In the genomic region with DNA sequence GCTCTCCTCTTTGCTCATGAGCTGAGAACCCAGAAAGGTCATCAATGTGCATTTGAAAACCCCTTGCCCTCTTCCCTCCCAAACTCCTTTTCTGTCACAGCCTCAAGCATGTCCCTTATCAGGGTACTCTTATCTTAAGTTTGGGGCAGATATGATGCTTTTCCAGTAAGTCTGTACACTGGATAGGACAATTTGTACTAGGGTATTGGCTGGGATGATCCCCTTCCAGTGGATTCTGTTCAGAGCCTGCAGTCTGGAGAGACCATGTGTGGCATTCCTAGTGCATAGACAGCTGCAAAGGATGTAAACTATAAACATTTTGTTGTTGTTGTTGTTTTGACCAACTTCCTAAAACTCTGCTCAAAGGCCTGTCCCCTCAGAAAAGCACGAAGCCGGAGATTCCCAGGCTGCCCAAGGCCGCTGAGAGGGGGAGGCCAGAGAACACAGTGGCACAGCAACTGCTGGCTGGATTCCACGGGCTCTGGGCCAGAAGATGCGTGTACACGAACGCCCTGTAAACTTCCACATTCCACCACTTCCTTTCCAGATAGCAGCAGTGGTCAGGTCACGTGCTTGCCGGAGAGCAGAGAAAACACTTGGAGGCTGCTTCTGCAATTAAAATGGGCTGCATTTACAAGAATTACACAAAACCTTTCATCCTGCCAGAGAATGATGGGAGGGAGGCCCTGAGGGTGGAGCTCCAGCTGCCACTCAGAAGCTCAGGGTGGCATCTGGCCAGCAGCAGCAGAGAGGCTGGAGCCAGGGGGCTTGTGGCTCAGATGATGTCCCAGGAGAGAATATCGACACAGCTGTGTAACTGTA, we compare ENCODE assay signal across 1 cellular context.
TF ChIP-seq lines count a peak whose summit lies in the region.

No MANE protein-coding gene starts in this region.

TF ChIP-seq in HEK293, 187 proteins besides CTCF, POLR2A, EP300 and RAD21 (continued from another document and continues in another):
- TF ChIP-seq, protein P1, sequence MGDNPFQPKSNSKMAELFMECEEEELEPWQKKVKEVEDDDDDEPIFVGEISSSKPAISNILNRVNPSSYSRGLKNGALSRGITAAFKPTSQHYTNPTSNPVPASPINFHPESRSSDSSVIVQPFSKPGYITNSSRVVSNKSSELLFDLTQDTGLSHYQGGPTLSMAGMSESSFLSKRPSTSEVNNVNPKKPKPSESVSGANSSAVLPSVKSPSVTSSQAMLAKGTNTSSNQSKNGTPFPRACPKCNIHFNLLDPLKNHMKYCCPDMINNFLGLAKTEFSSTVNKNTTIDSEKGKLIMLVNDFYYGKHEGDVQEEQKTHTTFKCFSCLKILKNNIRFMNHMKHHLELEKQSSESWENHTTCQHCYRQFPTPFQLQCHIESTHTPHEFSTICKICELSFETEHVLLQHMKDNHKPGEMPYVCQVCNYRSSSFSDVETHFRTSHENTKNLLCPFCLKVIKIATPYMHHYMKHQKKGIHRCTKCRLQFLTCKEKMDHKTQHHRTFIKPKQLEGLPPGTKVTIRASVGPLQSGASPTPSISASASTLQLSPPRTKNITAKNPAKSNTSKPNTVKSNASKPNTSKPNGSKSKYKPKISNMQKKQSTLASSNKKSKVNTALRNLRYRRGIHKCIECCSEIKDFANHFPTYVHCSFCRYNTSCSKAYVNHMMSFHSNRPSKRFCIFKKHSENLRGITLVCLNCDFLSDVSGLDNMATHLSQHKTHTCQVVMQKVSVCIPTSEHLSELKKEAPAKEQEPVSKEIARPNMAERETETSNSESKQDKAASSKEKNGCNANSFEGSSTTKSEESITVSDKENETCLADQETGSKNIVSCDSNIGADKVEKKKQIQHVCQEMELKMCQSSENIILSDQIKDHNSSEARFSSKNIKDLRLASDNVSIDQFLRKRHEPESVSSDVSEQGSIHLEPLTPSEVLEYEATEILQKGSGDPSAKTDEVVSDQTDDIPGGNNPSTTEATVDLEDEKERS (tag by site-specific recombination; IDR thresholded peaks at IDR 0.05): no peak
- no peak for TF ChIP-seq SP3 (tag by site-specific recombination; IDR thresholded peaks at IDR 0.05)
- peak; percentile 78; the same call in 1 of the 2 replicates for TF ChIP-seq ZNF24 (tag by site-specific recombination; IDR thresholded peaks at IDR 0.05)
- TF ChIP-seq ZNF423 (tag by site-specific recombination; IDR thresholded peaks at IDR 0.05): no peak
- no peak for TF ChIP-seq PRDM1 (tag by site-specific recombination; IDR thresholded peaks at IDR 0.05)
- no peak for TF ChIP-seq ZNF555 (tag by site-specific recombination; conservative IDR thresholded peaks at IDR 0.05)
- peak; percentile 65 for TF ChIP-seq KLF16 (tag by site-specific recombination; IDR thresholded peaks at IDR 0.05)
- TF ChIP-seq, protein P2, sequence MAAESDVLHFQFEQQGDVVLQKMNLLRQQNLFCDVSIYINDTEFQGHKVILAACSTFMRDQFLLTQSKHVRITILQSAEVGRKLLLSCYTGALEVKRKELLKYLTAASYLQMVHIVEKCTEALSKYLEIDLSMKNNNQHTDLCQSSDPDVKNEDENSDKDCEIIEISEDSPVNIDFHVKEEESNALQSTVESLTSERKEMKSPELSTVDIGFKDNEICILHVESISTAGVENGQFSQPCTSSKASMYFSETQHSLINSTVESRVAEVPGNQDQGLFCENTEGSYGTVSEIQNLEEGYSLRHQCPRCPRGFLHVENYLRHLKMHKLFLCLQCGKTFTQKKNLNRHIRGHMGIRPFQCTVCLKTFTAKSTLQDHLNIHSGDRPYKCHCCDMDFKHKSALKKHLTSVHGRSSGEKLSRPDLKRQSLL (tag by site-specific recombination; IDR thresholded peaks at IDR 0.05): no peak
- TF ChIP-seq ZNF610 (tag by site-specific recombination; IDR thresholded peaks at IDR 0.05; ENCODE audit: borderline replicate concordance): peak; percentile 50; the same call in 1 of the 2 replicates
- TF ChIP-seq ZNF549 (tag by site-specific recombination; IDR thresholded peaks at IDR 0.05): no peak
- 0 out of 2 replicates have a peak, but pooled peaks have one; percentile 35 for TF ChIP-seq KLF8 (tag by site-specific recombination; IDR thresholded peaks at IDR 0.05)
- TF ChIP-seq ZNF777 (tag by site-specific recombination; IDR thresholded peaks at IDR 0.05; ENCODE audit: borderline replicate concordance): no peak
- TF ChIP-seq, protein P3, sequence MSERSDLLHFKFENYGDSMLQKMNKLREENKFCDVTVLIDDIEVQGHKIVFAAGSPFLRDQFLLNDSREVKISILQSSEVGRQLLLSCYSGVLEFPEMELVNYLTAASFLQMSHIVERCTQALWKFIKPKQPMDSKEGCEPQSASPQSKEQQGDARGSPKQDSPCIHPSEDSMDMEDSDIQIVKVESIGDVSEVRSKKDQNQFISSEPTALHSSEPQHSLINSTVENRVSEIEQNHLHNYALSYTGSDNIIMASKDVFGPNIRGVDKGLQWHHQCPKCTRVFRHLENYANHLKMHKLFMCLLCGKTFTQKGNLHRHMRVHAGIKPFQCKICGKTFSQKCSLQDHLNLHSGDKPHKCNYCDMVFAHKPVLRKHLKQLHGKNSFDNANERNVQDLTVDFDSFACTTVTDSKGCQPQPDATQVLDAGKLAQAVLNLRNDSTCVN (tag by site-specific recombination; optimal IDR thresholded peaks at IDR 0.05): no peak
- TF ChIP-seq OSR2 (tag by site-specific recombination; IDR thresholded peaks at IDR 0.05): peak; percentile 96
- no peak for TF ChIP-seq ZNF223 (tag by site-specific recombination; IDR thresholded peaks at IDR 0.05)
- TF ChIP-seq ZNF501 (tag by site-specific recombination; IDR thresholded peaks at IDR 0.05): no peak
- TF ChIP-seq ZNF391 (tag by site-specific recombination; IDR thresholded peaks at IDR 0.05; ENCODE audit: borderline replicate concordance, low read depth): 0 out of 2 replicates have a peak, but pooled peaks have one; percentile 19
- TF ChIP-seq ZNF184 (tag by site-specific recombination; IDR thresholded peaks at IDR 0.05): no peak
- TF ChIP-seq YY1 (tag by site-specific recombination; IDR thresholded peaks at IDR 0.05): no peak
- peak; percentile 94 for TF ChIP-seq ZBTB17 (tag by site-specific recombination; IDR thresholded peaks at IDR 0.05)
- peak; percentile 74 for TF ChIP-seq ZNF629 (tag by site-specific recombination; IDR thresholded peaks at IDR 0.05)
- no peak for TF ChIP-seq ZNF335 (tag by site-specific recombination; conservative IDR thresholded peaks at IDR 0.05)
- TF ChIP-seq EGR2 (tag by site-specific recombination; IDR thresholded peaks at IDR 0.05; ENCODE audit: low read depth): no peak
- peak; percentile 76; the same call in 1 of the 2 replicates for TF ChIP-seq ZNF558 (tag by site-specific recombination; IDR thresholded peaks at IDR 0.05)
- peak; percentile 61 for TF ChIP-seq WT1 (tag by site-specific recombination; IDR thresholded peaks at IDR 0.05)
- TF ChIP-seq, protein P4, sequence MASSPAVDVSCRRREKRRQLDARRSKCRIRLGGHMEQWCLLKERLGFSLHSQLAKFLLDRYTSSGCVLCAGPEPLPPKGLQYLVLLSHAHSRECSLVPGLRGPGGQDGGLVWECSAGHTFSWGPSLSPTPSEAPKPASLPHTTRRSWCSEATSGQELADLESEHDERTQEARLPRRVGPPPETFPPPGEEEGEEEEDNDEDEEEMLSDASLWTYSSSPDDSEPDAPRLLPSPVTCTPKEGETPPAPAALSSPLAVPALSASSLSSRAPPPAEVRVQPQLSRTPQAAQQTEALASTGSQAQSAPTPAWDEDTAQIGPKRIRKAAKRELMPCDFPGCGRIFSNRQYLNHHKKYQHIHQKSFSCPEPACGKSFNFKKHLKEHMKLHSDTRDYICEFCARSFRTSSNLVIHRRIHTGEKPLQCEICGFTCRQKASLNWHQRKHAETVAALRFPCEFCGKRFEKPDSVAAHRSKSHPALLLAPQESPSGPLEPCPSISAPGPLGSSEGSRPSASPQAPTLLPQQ (tag by site-specific recombination; IDR thresholded peaks at IDR 0.05): peak; percentile 74
- TF ChIP-seq, protein P5, sequence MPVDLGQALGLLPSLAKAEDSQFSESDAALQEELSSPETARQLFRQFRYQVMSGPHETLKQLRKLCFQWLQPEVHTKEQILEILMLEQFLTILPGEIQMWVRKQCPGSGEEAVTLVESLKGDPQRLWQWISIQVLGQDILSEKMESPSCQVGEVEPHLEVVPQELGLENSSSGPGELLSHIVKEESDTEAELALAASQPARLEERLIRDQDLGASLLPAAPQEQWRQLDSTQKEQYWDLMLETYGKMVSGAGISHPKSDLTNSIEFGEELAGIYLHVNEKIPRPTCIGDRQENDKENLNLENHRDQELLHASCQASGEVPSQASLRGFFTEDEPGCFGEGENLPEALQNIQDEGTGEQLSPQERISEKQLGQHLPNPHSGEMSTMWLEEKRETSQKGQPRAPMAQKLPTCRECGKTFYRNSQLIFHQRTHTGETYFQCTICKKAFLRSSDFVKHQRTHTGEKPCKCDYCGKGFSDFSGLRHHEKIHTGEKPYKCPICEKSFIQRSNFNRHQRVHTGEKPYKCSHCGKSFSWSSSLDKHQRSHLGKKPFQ (tag by site-specific recombination; IDR thresholded peaks at IDR 0.05): no peak
- TF ChIP-seq SP2 (tag by site-specific recombination; IDR thresholded peaks at IDR 0.05): peak; percentile 52
- TF ChIP-seq GLIS2 (tag by site-specific recombination; IDR thresholded peaks at IDR 0.05): no peak
- TF ChIP-seq, protein P6, sequence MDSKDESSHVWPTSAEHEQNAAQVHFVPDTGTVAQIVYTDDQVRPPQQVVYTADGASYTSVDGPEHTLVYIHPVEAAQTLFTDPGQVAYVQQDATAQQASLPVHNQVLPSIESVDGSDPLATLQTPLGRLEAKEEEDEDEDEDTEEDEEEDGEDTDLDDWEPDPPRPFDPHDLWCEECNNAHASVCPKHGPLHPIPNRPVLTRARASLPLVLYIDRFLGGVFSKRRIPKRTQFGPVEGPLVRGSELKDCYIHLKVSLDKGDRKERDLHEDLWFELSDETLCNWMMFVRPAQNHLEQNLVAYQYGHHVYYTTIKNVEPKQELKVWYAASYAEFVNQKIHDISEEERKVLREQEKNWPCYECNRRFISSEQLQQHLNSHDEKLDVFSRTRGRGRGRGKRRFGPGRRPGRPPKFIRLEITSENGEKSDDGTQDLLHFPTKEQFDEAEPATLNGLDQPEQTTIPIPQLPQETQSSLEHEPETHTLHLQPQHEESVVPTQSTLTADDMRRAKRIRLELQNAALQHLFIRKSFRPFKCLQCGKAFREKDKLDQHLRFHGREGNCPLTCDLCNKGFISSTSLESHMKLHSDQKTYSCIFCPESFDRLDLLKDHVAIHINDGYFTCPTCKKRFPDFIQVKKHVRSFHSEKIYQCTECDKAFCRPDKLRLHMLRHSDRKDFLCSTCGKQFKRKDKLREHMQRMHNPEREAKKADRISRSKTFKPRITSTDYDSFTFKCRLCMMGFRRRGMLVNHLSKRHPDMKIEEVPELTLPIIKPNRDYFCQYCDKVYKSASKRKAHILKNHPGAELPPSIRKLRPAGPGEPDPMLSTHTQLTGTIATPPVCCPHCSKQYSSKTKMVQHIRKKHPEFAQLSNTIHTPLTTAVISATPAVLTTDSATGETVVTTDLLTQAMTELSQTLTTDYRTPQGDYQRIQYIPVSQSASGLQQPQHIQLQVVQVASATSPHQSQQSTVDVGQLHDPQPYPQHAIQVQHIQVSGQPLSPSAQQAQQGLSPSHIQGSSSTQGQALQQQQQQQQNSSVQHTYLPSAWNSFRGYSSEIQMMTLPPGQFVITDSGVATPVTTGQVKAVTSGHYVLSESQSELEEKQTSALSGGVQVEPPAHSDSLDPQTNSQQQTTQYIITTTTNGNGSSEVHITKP (tag by site-specific recombination; IDR thresholded peaks at IDR 0.05): peak; percentile 65; the same call in 1 of the 2 replicates
- no peak for TF ChIP-seq ZNF701 (tag by site-specific recombination; IDR thresholded peaks at IDR 0.05)
- peak; percentile 67; the same call in 1 of the 2 replicates for TF ChIP-seq IKZF3 (tag by site-specific recombination; IDR thresholded peaks at IDR 0.05)
- no peak for TF ChIP-seq ZBTB7A (tag by site-specific recombination; IDR thresholded peaks at IDR 0.05; ENCODE audit: low read depth)
- no peak for TF ChIP-seq ZNF426 (tag by site-specific recombination; IDR thresholded peaks at IDR 0.05)
- TF ChIP-seq, protein P7, sequence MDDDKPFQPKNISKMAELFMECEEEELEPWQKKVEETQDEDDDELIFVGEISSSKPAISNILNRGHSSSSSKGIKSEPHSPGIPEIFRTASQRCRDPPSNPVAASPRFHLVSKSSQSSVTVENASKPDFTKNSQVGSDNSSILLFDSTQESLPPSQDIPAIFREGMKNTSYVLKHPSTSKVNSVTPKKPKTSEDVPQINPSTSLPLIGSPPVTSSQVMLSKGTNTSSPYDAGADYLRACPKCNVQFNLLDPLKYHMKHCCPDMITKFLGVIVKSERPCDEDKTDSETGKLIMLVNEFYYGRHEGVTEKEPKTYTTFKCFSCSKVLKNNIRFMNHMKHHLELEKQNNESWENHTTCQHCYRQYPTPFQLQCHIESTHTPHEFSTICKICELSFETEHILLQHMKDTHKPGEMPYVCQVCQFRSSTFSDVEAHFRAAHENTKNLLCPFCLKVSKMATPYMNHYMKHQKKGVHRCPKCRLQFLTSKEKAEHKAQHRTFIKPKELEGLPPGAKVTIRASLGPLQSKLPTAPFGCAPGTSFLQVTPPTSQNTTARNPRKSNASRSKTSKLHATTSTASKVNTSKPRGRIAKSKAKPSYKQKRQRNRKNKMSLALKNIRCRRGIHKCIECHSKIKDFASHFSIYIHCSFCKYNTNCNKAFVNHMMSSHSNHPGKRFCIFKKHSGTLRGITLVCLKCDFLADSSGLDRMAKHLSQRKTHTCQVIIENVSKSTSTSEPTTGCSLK (tag by site-specific recombination; IDR thresholded peaks at IDR 0.05): no peak
- TF ChIP-seq, protein P8, sequence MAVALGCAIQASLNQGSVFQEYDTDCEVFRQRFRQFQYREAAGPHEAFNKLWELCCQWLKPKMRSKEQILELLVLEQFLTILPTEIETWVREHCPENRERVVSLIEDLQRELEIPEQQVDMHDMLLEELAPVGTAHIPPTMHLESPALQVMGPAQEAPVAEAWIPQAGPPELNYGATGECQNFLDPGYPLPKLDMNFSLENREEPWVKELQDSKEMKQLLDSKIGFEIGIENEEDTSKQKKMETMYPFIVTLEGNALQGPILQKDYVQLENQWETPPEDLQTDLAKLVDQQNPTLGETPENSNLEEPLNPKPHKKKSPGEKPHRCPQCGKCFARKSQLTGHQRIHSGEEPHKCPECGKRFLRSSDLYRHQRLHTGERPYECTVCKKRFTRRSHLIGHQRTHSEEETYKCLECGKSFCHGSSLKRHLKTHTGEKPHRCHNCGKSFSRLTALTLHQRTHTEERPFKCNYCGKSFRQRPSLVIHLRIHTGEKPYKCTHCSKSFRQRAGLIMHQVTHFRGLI (tag by site-specific recombination; IDR thresholded peaks at IDR 0.05): no peak
- no peak for TF ChIP-seq ZNF132 (tag by site-specific recombination; IDR thresholded peaks at IDR 0.05; ENCODE audit: borderline replicate concordance)
- no peak for TF ChIP-seq ZNF16 (tag by site-specific recombination; IDR thresholded peaks at IDR 0.05; ENCODE audit: low read depth)
- TF ChIP-seq ZNF2 (tag by site-specific recombination; IDR thresholded peaks at IDR 0.05): peak; percentile 41; the same call in 1 of the 2 replicates
- TF ChIP-seq, protein P9, sequence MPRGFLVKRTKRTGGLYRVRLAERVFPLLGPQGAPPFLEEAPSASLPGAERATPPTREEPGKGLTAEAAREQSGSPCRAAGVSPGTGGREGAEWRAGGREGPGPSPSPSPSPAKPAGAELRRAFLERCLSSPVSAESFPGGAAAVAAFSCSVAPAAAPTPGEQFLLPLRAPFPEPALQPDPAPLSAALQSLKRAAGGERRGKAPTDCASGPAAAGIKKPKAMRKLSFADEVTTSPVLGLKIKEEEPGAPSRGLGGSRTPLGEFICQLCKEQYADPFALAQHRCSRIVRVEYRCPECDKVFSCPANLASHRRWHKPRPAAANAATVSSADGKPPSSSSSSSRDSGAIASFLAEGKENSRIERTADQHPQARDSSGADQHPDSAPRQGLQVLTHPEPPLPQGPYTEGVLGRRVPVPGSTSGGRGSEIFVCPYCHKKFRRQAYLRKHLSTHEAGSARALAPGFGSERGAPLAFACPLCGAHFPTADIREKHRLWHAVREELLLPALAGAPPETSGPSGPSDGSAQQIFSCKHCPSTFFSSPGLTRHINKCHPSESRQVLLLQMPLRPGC (tag by site-specific recombination; IDR thresholded peaks at IDR 0.05): peak; percentile 99
- TF ChIP-seq ZNF169 (tag by site-specific recombination; IDR thresholded peaks at IDR 0.05): no peak
